ENCODE assay signal across 21 cellular contexts in the genomic region with DNA sequence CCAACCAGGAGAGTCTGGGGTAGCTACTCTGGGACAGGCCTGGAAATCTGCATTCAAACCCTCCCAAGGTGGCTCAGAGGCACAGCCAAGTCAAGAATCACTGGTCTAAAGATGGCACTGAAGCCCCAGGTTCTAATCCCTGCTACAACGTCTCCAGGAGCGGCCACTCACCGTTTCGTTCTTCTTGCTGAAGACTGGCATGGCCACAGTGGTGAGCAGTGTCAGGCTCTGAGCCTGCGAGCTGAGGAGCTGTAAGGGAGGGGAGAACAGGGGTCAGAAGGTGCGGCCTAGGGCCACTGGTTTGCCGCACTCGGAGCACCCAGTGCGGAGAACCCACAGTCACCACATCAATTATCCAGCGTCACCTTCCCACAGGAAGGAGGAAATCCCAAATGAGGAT. TPM values are rescaled to one million over a fixed set of nuclear protein-coding genes. Genes with fewer than 3 reads are reported as not detected.
A peak's percentile ranks its signal among the peaks of the same experiment; 100 is the strongest.
DNase-seq lines count a peak whose midpoint lies in the region; ATAC-seq and TF ChIP-seq lines count a peak whose summit lies in the region.
"Had no signal": no experiment of that assay in that cellular context is flagged by ENCODE, and none has a peak within 500 bp of the region (broad histone marks: within the 10 kb centered on the region; RNA-seq: fewer than 3 reads in every experiment).

No MANE protein-coding gene starts in this region.

- H3K4me2 ChIP-seq in SK-N-SH (no peak overlapping the region), neuronal stem cell (ENCODE audit: insufficient read depth, low read length, poor library complexity, severe bottlenecking) (no peak overlapping the region)

- CTCF ChIA-PET in SK-N-SH (lab: Yijun Ruan, JAX): no interaction called here

- no peak overlapping the region for H2AK5ac ChIP-seq in neuronal stem cell (ENCODE audit: low read depth, low read length)

- POLR2A ChIA-PET in SK-N-SH (lab: Yijun Ruan, JAX): no interaction called here

- H3K4me3 ChIP-seq in SK-N-SH (ENCODE audit: low read depth in 2 of 2, low read length in 1 of 2) (no peak overlapping the region), endodermal cell (ENCODE audit: low read length) (no peak overlapping the region), neuronal stem cell (ENCODE audit: low read length in 2 of 2) (no peak overlapping the region)
- H3K4me3 ChIP-seq: SK-N-MC had no signal

- H3K18ac ChIP-seq in neuronal stem cell (ENCODE audit: low read length): no peak overlapping the region

- H2BK120ac ChIP-seq in neuronal stem cell (ENCODE audit: low read depth, low read length): no peak overlapping the region

- H2AFZ ChIP-seq in SK-N-SH (ENCODE audit: low read depth): no peak overlapping the region
- H2AFZ ChIP-seq in neuronal stem cell (ENCODE audit: low read length): no peak overlapping the region

- no peak overlapping the region for H3K27ac ChIP-seq in SK-N-SH (ENCODE audit: low read depth in 2 of 2, low read length in 1 of 2)
- H3K27ac ChIP-seq in endodermal cell (ENCODE audit: low read depth, low read length): no peak overlapping the region
- no peak overlapping the region for H3K27ac ChIP-seq in neuronal stem cell (replicated peaks; ENCODE audit: low read length)
- H3K27ac ChIP-seq: 22Rv1, RWPE1, SK-N-MC had no signal

- H4K8ac ChIP-seq in neuronal stem cell (ENCODE audit: low read depth, low read length): no peak overlapping the region

- H3K4me1 ChIP-seq in SK-N-SH (ENCODE audit: control insufficient read depth in 1 of 2, insufficient read depth in 2 of 2, low read depth in 1 of 2, low read length in 1 of 2) (no peaks in the 10 kb centered on the region), endodermal cell (ENCODE audit: control insufficient read depth, insufficient read depth, low read length) (no peaks in the 10 kb centered on the region), neuronal stem cell (ENCODE audit: control insufficient read depth in 2 of 2, insufficient read depth in 1 of 2, low read depth in 1 of 2, low read length in 2 of 2) (no peaks in the 10 kb centered on the region)

- H3K9me3 Mint-ChIP-seq in CD14-positive monocyte (no peaks in the 10 kb centered on the region), endodermal cell (no peaks in the 10 kb centered on the region)

- DNase-seq in SK-N-SH: peak; percentile 1
- peak; percentile 38 for DNase-seq in CD14-positive monocyte (ENCODE audit: low spot score)
- DNase-seq in endodermal cell: peak; percentile 37
- DNase-seq in neuronal stem cell (ENCODE audit: low spot score): no peak
- DNase-seq in SKM-1 (lab: John Stamatoyannopoulos, UW; ENCODE audit: unreplicated experiment): no peak
- DNase-seq in D341Med (ENCODE audit: low spot score): no peak
- DNase-seq: ACHN, C1 segment of cervical spinal cord, KG1, NCI-H1092, NCI-H1436, NCI-H1930, NCI-H2227 treated with DMSO at 0.1 percent for 48 hours, NCI-H510A, SHP77 treated with DMSO at 0.1 percent for 48 hours had no signal

- H3K4me1 Mint-ChIP-seq in CD14-positive monocyte (peaks cover 10% of the 10 kb centered on the region), endodermal cell (no peaks in the 10 kb centered on the region)

- H3K27me3 ChIP-seq in SK-N-SH (ENCODE audit: insufficient read depth): peaks cover 15% of the 10 kb centered on the region; the same call in 1 of the 2 replicates
- no peaks in the 10 kb centered on the region for H3K27me3 ChIP-seq in endodermal cell (ENCODE audit: control insufficient read depth, insufficient read depth, low read length, poor library complexity, severe bottlenecking)
- peaks cover 0 to 29% (median 0%) of the 10 kb centered on the region in 3 experiments for H3K27me3 ChIP-seq in neuronal stem cell (ENCODE audit: control insufficient read depth in 3 of 3, insufficient read depth in 3 of 3, low read depth in 1 of 3, low read length in 3 of 3)

- H3F3A ChIP-seq in SK-N-SH (replicated peaks; ENCODE audit: insufficient read depth): no peaks in the 10 kb centered on the region

- peaks cover 0 to 2% (median 1%) of the 10 kb centered on the region in 3 donors for H3K27me3 Mint-ChIP-seq in CD14-positive monocyte (ENCODE audit: low read depth in 3 of 3)
- H3K27me3 Mint-ChIP-seq in endodermal cell (ENCODE audit: insufficient read depth): peaks cover 4% of the 10 kb centered on the region

- WGBS in SK-N-SH (ENCODE audit: low lambda C conversion rate): 71% methylated on average over 6 of the region's 10 CpGs
- whole genome bisulfite sequencing in endodermal cell (ENCODE audit: insufficient coverage in 1 of 2, insufficient read length in 1 of 2), 2 experiments: 87 to 98% methylated on average over 5 to 10 of the region's 10 CpGs
- WGBS in neuronal stem cell (ENCODE audit: extremely low coverage in 2 of 2, insufficient read length in 2 of 2, insufficient replicate concordance in 1 of 2), 2 donors: no CpG with 5 or more reads among the region's 10 CpGs

- no peak overlapping the region for H3K4ac ChIP-seq in neuronal stem cell (ENCODE audit: low read length)

- H3K27ac Mint-ChIP-seq in CD14-positive monocyte (no peak overlapping the region), endodermal cell (no peak overlapping the region)

- H3K14ac ChIP-seq in neuronal stem cell (ENCODE audit: low read length): peak overlapping the region; percentile 66

- no peak overlapping the region for H3K23ac ChIP-seq in neuronal stem cell (ENCODE audit: low read depth, low read length, poor library complexity)

- no peaks in the 10 kb centered on the region for H3K36me3 ChIP-seq in SK-N-SH (replicated peaks in 1 of 2; ENCODE audit: control insufficient read depth in 1 of 2, insufficient read depth in 2 of 2, low read length in 1 of 2)
- H3K36me3 ChIP-seq in endodermal cell (ENCODE audit: control insufficient read depth, insufficient read depth, low read length): no peaks in the 10 kb centered on the region
- H3K36me3 ChIP-seq in neuronal stem cell (replicated peaks in 1 of 2; ENCODE audit: control insufficient read depth in 2 of 2, insufficient read depth in 2 of 2, low read length in 2 of 2): no peaks in the 10 kb centered on the region

- no peaks in the 10 kb centered on the region for H4K20me1 ChIP-seq in SK-N-SH (ENCODE audit: insufficient read depth)

- H3K36me3 Mint-ChIP-seq in CD14-positive monocyte: no peaks in the 10 kb centered on the region
- no peaks in the 10 kb centered on the region for H3K36me3 Mint-ChIP-seq in endodermal cell (ENCODE audit: low read depth)

- no peak overlapping the region for H3K4me3 Mint-ChIP-seq in CD14-positive monocyte
- no peak overlapping the region for H3K4me3 Mint-ChIP-seq in endodermal cell

- H2BK5ac ChIP-seq in neuronal stem cell (ENCODE audit: low read length): no peak overlapping the region

- TF ChIP-seq CTCF in SK-N-SH (IDR thresholded peaks at IDR 0.05) (no peak), CD14-positive monocyte (IDR thresholded peaks at IDR 0.05) (no peak), endodermal cell (conservative IDR thresholded peaks at IDR 0.05) (no peak)

- H3K79me1 ChIP-seq in neuronal stem cell (ENCODE audit: low read depth, low read length): no peaks in the 10 kb centered on the region

- ATAC-seq in SK-N-SH treated with all-trans-retinoic acid at 6 μM for 48 hours (no peak), HG03280 (IDR thresholded peaks at IDR 0.05; ENCODE audit: unreplicated experiment) (no peak)

- intact Hi-C loops in CD14-positive monocyte (cut with micrococcal nuclease): no loop called here

- H2BK15ac ChIP-seq in neuronal stem cell (ENCODE audit: low read length): no peak overlapping the region

- no peak for TF ChIP-seq EP300 in SK-N-SH (IDR thresholded peaks at IDR 0.05; ENCODE audit: borderline replicate concordance in 1 of 2, low read depth in 1 of 2, low read length in 1 of 2)

- H3K9me3 ChIP-seq in SK-N-SH: no peaks in the 10 kb centered on the region
- no peaks in the 10 kb centered on the region for H3K9me3 ChIP-seq in endodermal cell (ENCODE audit: control insufficient read depth, low read length)
- no peaks in the 10 kb centered on the region for H3K9me3 ChIP-seq in neuronal stem cell (replicated peaks in 1 of 2; ENCODE audit: control insufficient read depth in 2 of 2, insufficient read depth in 1 of 2, low read depth in 1 of 2, low read length in 2 of 2)

- H4K91ac ChIP-seq in neuronal stem cell (ENCODE audit: low read depth, low read length, poor library complexity): no peak overlapping the region

- no peaks in the 10 kb centered on the region for H3K79me2 ChIP-seq in SK-N-SH (ENCODE audit: insufficient read depth)

- no peak overlapping the region for H3K9ac ChIP-seq in SK-N-SH
- no peak overlapping the region for H3K9ac ChIP-seq in endodermal cell (ENCODE audit: extremely low read depth, low read length, poor library complexity, severe bottlenecking)
- H3K9ac ChIP-seq in neuronal stem cell (ENCODE audit: low read depth, low read length, poor library complexity): no peak overlapping the region

- no peak overlapping the region for H2BK12ac ChIP-seq in neuronal stem cell (ENCODE audit: low read length)

- TF ChIP-seq RAD21 in SK-N-SH (IDR thresholded peaks at IDR 0.05; ENCODE audit: low read length): no peak

- no peaks in the 10 kb centered on the region for H3K9me2 ChIP-seq in SK-N-SH

TF ChIP-seq in SK-N-SH, 30 proteins besides CTCF, POLR2A, EP300 and RAD21 (continues in another document):
- TF ChIP-seq POLR2AphosphoS5 (IDR thresholded peaks at IDR 0.05; ENCODE audit: low read depth, low read length): no peak
- TF ChIP-seq MEF2A (IDR thresholded peaks at IDR 0.05; ENCODE audit: borderline replicate concordance, low read depth): no peak

TF ChIP-seq in SK-N-SH treated with all-trans-retinoic acid at 6 μM for 48 hours, 23 proteins besides CTCF, POLR2A, EP300 and RAD21:
- TF ChIP-seq GLIS3 (CRISPR knock-in tag; IDR thresholded peaks at IDR 0.05): no peak
- TF ChIP-seq CSDC2 (CRISPR knock-in tag; IDR thresholded peaks at IDR 0.05): no peak
- no peak for TF ChIP-seq BACH2 (CRISPR knock-in tag; IDR thresholded peaks at IDR 0.05; ENCODE audit: borderline replicate concordance)
- TF ChIP-seq OSR1 (CRISPR knock-in tag; IDR thresholded peaks at IDR 0.05): no peak
- no peak for TF ChIP-seq ZNF565 (CRISPR knock-in tag; conservative IDR thresholded peaks at IDR 0.05; ENCODE audit: low read depth)

RNA-seq across cellular contexts. Expression of gene CACNA2D4, which starts 38.8 kb away (rescaled TPM):
- polyA plus RNA-seq in SK-N-SH (2012; rRNA removed) (0.02 TPM in 1 of 2 replicates, not detected in the other), CD14-positive monocyte (10 to 100 TPM; 17.8 to 22.1 TPM)
- polyA plus RNA-seq in SK-N-SH (2012; cell fraction: cytosol; rRNA removed): not detected in 2 replicates
- polyA plus RNA-seq in SK-N-SH (2012; cell fraction: nucleus; rRNA removed): 0.02 TPM in 1 of 2 replicates, not detected in the other
- total RNA-seq in endodermal cell: 1 to 10 TPM; 4.3 to 5.7 TPM
- 0.53 TPM for polyA plus RNA-seq in endodermal cell (2013, experiment 1 of 2)
- 0.29 TPM for polyA plus RNA-seq in endodermal cell (2013, experiment 2 of 2)
- 2.9 TPM for polyA plus RNA-seq in neuronal stem cell (2013, experiment 1 of 2)
- 2.5 TPM for polyA plus RNA-seq in neuronal stem cell (2013, experiment 2 of 2)

RNA-seq across cellular contexts. Expression of gene LRTM2, which starts 59.3 kb away (rescaled TPM):
- not detected in 2 replicates for polyA plus RNA-seq in SK-N-SH (2012; rRNA removed)
- polyA plus RNA-seq in SK-N-SH (2012; cell fraction: cytosol; rRNA removed): not detected in 2 replicates
- 0.07 TPM in 1 of 2 replicates, not detected in the other for polyA plus RNA-seq in SK-N-SH (2012; cell fraction: nucleus; rRNA removed)
- not detected for polyA plus RNA-seq in CD14-positive monocyte
- under 1 TPM; 0.40 TPM for total RNA-seq in endodermal cell
- 0.25 TPM for polyA plus RNA-seq in endodermal cell (2013, experiment 1 of 2)
- not detected for polyA plus RNA-seq in endodermal cell (2013, experiment 2 of 2)
- polyA plus RNA-seq in neuronal stem cell (2013, experiment 1 of 2): 0.03 TPM
- polyA plus RNA-seq in neuronal stem cell (2013, experiment 2 of 2): 0.03 TPM
- total RNA-seq: HT1080 had no signal

Comparison
In these comparisons a context has a peak if more than half of its experiments do, and no peak if none do; other contexts are left out.
1. DNase-seq: peak in SK-N-SH (single experiment), CD14-positive monocyte (single experiment) and endodermal cell (single experiment); none in neuronal stem cell (single experiment), SKM-1 (single experiment) and D341Med (single experiment).
2. RNA of gene CACNA2D4, which starts 38.8 kb away (polyA plus RNA-seq): 17.8 to 22.1 TPM in CD14-positive monocyte; 0.02 TPM in SK-N-SH; every median in the first group is over 10 times any median in the second.